In genomic region chr20:35657271-35657670, GRCh38 we compare ENCODE assay signal across 15 cellular contexts. TPM values are rescaled to one million over a fixed set of nuclear protein-coding genes. Genes with fewer than 3 reads are reported as not detected.
DNase-seq lines count a peak whose midpoint lies in the region; TF ChIP-seq lines count a peak whose summit lies in the region.
"Had no signal": no experiment of that assay in that cellular context is flagged by ENCODE, and none has a peak within 500 bp of the region (broad histone marks: within the 10 kb centered on the region; RNA-seq: fewer than 3 reads in every experiment).

No MANE protein-coding gene starts in this region.

- H3K27ac Mint-ChIP-seq in activated CD4-positive, alpha-beta T cell treated with anti-CD3 and anti-CD28 coated beads, Interleukin-2, amount 10 ng/mL, durations not matched to agents 24 days and 14 days: peak overlapping the region; percentile 70
- H3K27ac Mint-ChIP-seq in chondrocyte (ENCODE audit: unreplicated experiment) (peak overlapping the region; percentile 3), osteocyte (ENCODE audit: unreplicated experiment) (peak overlapping the region; percentile 28)
- H3K27ac Mint-ChIP-seq: dendritic cell treated with granulocyte-macrophage colony-stimulating factor and Interleukin-4, amounts not matched to agents 40 ng/mL and 50 ng/mL, for 4 days had no signal

- H3K4me3 Mint-ChIP-seq in activated CD4-positive, alpha-beta T cell treated with anti-CD3 and anti-CD28 coated beads, Interleukin-2, amount 10 ng/mL, durations not matched to agents 24 days and 14 days: peak overlapping the region; percentile 58
- H3K4me3 Mint-ChIP-seq in chondrocyte (ENCODE audit: unreplicated experiment) (no peak overlapping the region), osteocyte (ENCODE audit: unreplicated experiment) (no peak overlapping the region)
- H3K4me3 Mint-ChIP-seq: dendritic cell treated with granulocyte-macrophage colony-stimulating factor and Interleukin-4, amounts not matched to agents 40 ng/mL and 50 ng/mL, for 4 days had no signal

- H3K9me3 Mint-ChIP-seq in activated CD4-positive, alpha-beta T cell treated with anti-CD3 and anti-CD28 coated beads, Interleukin-2, amount 10 ng/mL, durations not matched to agents 24 days and 14 days: no peaks in the 10 kb centered on the region
- H3K9me3 Mint-ChIP-seq in chondrocyte (ENCODE audit: low read depth) (no peaks in the 10 kb centered on the region), osteocyte (ENCODE audit: unreplicated experiment) (no peaks in the 10 kb centered on the region)
- H3K9me3 Mint-ChIP-seq: dendritic cell treated with granulocyte-macrophage colony-stimulating factor and Interleukin-4, amounts not matched to agents 40 ng/mL and 50 ng/mL, for 4 days had no signal

- no peaks in the 10 kb centered on the region for H3K27me3 ChIP-seq in uterus
- H3K27me3 ChIP-seq: suprapubic skin had no signal

- no peak for DNase-seq in activated CD4-positive, alpha-beta T cell treated with anti-CD3 and anti-CD28 coated beads, Interleukin-2, amount 10 ng/mL, durations not matched to agents 24 days and 14 days
- DNase-seq in activated CD4-positive, alpha-beta T cell treated with anti-CD3 and anti-CD28 coated beads, Interleukin-2, amount 50 U/mL, for 1 hour: no peak
- DNase-seq in NB4 (ENCODE audit: low read depth): no peak
- no peak for DNase-seq in chondrocyte (ENCODE audit: low spot score)
- no peak for DNase-seq in osteocyte (ENCODE audit: extremely low spot score, unreplicated experiment)
- no peak for DNase-seq in NCI-H2171 treated with DMSO at 0.1 percent for 48 hours (lab: John Stamatoyannopoulos, UW)
- DNase-seq in uterus: no peak
- no peak for DNase-seq in ecto neural progenitor cell (ENCODE audit: low spot score)
- DNase-seq: activated CD8-positive, alpha-beta memory T cell treated with anti-CD3 and anti-CD28 coated beads, Interleukin-2, amount 50 U/mL, for 48 hours; Calu3; hippocampal formation; NCI-H1436 treated with DMSO at 0.1 percent for 48 hours; NCI-H524 had no signal

- H3K9me3 ChIP-seq in uterus: no peaks in the 10 kb centered on the region
- H3K9me3 ChIP-seq: suprapubic skin had no signal

- no peaks in the 10 kb centered on the region for H3K27me3 Mint-ChIP-seq in activated CD4-positive, alpha-beta T cell treated with anti-CD3 and anti-CD28 coated beads, Interleukin-2, amount 10 ng/mL, durations not matched to agents 24 days and 14 days
- H3K27me3 Mint-ChIP-seq in chondrocyte (ENCODE audit: low read depth) (no peaks in the 10 kb centered on the region), osteocyte (ENCODE audit: unreplicated experiment) (no peaks in the 10 kb centered on the region)
- H3K27me3 Mint-ChIP-seq: dendritic cell treated with granulocyte-macrophage colony-stimulating factor and Interleukin-4, amounts not matched to agents 40 ng/mL and 50 ng/mL, for 4 days had no signal

- H3K27ac ChIP-seq in uterus: no peak overlapping the region
- H3K27ac ChIP-seq: suprapubic skin had no signal

- H3K4me1 ChIP-seq in uterus: peaks cover 0 to 6% of the 10 kb centered on the region in 2 donors

- H3K36me3 ChIP-seq in uterus: no peaks in the 10 kb centered on the region

- TF ChIP-seq POLR2A in NB4 (IDR thresholded peaks at IDR 0.05; ENCODE audit: extremely low read depth, insufficient read length): no peak
- TF ChIP-seq POLR2A in uterus (IDR thresholded peaks at IDR 0.05): no peak

- TF ChIP-seq CTCF in NB4 (IDR thresholded peaks at IDR 0.05; ENCODE audit: low read depth, low read length) (no peak), chondrocyte (IDR thresholded peaks at IDR 0.05) (no peak), osteocyte (IDR thresholded peaks at IDR 0.05) (no peak), uterus (IDR thresholded peaks at IDR 0.05) (no peak)

- H3K4me3 ChIP-seq in NB4 (ENCODE audit: low read depth, low read length): peak overlapping the region; percentile 13
- no peak overlapping the region for H3K4me3 ChIP-seq in uterus
- H3K4me3 ChIP-seq: suprapubic skin had no signal

- intact Hi-C loops in activated CD4-positive, alpha-beta T cell treated with anti-CD3 and anti-CD28 coated beads, Interleukin-2, amount 10 ng/mL, durations not matched to agents 24 days and 14 days (cut with micrococcal nuclease): no loop called here
- intact Hi-C loops in uterus (cut with DNase I; ENCODE audit: low total_unique reads): no loop called here

- peaks cover 35% of the 10 kb centered on the region for H3K36me3 Mint-ChIP-seq in activated CD4-positive, alpha-beta T cell treated with anti-CD3 and anti-CD28 coated beads, Interleukin-2, amount 10 ng/mL, durations not matched to agents 24 days and 14 days (ENCODE audit: low read depth)
- H3K36me3 Mint-ChIP-seq in chondrocyte (ENCODE audit: low read depth) (no peaks in the 10 kb centered on the region), osteocyte (ENCODE audit: unreplicated experiment) (peaks cover 1% of the 10 kb centered on the region)

- H3K4me1 Mint-ChIP-seq in activated CD4-positive, alpha-beta T cell treated with anti-CD3 and anti-CD28 coated beads, Interleukin-2, amount 10 ng/mL, durations not matched to agents 24 days and 14 days: peaks cover 42% of the 10 kb centered on the region
- H3K4me1 Mint-ChIP-seq in chondrocyte (ENCODE audit: low read depth) (peaks cover 41% of the 10 kb centered on the region), osteocyte (ENCODE audit: unreplicated experiment) (peaks cover 46% of the 10 kb centered on the region)

RNA-seq across cellular contexts. Expression of gene CPNE1, which starts 7.4 kb away (rescaled TPM):
- total RNA-seq in activated CD4-positive, alpha-beta T cell treated with anti-CD3 and anti-CD28 coated beads, Interleukin-2, amount 10 ng/mL, durations not matched to agents 24 days and 14 days: 317 and 318 TPM in 2 replicates
- total RNA-seq in chondrocyte (127 to 142 TPM (median 142 TPM) in 3 replicates), osteocyte (164 and 180 TPM in 2 replicates), uterus (100 to 1,000 TPM in 3 of 4 donors, 10 to 100 TPM in 1; 86.8 to 295 (median 142) TPM)

RNA-seq across cellular contexts. Expression of gene RBM12, which starts 7.4 kb away (rescaled TPM):
- 148 and 151 TPM in 2 replicates for total RNA-seq in activated CD4-positive, alpha-beta T cell treated with anti-CD3 and anti-CD28 coated beads, Interleukin-2, amount 10 ng/mL, durations not matched to agents 24 days and 14 days
- total RNA-seq in chondrocyte (59.0 to 66.5 TPM (median 63.8 TPM) in 3 replicates), osteocyte (85.5 and 97.3 TPM in 2 replicates), uterus (100 to 1,000 TPM in 1 of 4 donors, 10 to 100 TPM in 2, 1 to 10 TPM in 1; 9.5 to 105 (median 54.4) TPM)

RNA-seq across cellular contexts. Expression of gene SPAG4, which starts 41.6 kb away (rescaled TPM):
- total RNA-seq in activated CD4-positive, alpha-beta T cell treated with anti-CD3 and anti-CD28 coated beads, Interleukin-2, amount 10 ng/mL, durations not matched to agents 24 days and 14 days: 3.5 and 5.2 TPM in 2 replicates
- total RNA-seq in chondrocyte (1.9 to 8.8 TPM (median 8.6 TPM) in 3 replicates), osteocyte (1.8 and 1.9 TPM in 2 replicates), uterus (1 to 10 TPM in 2 of 4 donors, not detected in 2; 2.1 to 8.4 TPM)

RNA-seq across cellular contexts. Expression of gene NFS1, which starts 41.9 kb away (rescaled TPM):
- total RNA-seq in activated CD4-positive, alpha-beta T cell treated with anti-CD3 and anti-CD28 coated beads, Interleukin-2, amount 10 ng/mL, durations not matched to agents 24 days and 14 days: 41.3 and 42.8 TPM in 2 replicates
- total RNA-seq in chondrocyte (26.8 to 29.3 TPM (median 27.8 TPM) in 3 replicates), osteocyte (26.0 and 29.4 TPM in 2 replicates), uterus (10 to 100 TPM in 3 of 4 donors, 1 to 10 TPM in 1; 9.1 to 35.4 (median 20.4) TPM)

RNA-seq across cellular contexts. Expression of gene ROMO1, which starts 41.9 kb away (rescaled TPM):
- total RNA-seq in activated CD4-positive, alpha-beta T cell treated with anti-CD3 and anti-CD28 coated beads, Interleukin-2, amount 10 ng/mL, durations not matched to agents 24 days and 14 days: 82.3 and 94.9 TPM in 2 replicates
- 123 to 128 TPM (median 128 TPM) in 3 replicates for total RNA-seq in chondrocyte
- total RNA-seq in osteocyte: 110 and 116 TPM in 2 replicates
- total RNA-seq in uterus: 100 to 1,000 TPM in 2 of 4 donors, 10 to 100 TPM in 2; 69.3 to 492 (median 171) TPM

Comparison
In these comparisons a context has a peak if more than half of its experiments do, and no peak if none do; other contexts are left out.
1. H3K27ac Mint-ChIP-seq: peak in every context shown above with its lines; median percentile 70 in activated CD4-positive, alpha-beta T cell treated with anti-CD3 and anti-CD28 coated beads, Interleukin-2, amount 10 ng/mL, durations not matched to agents 24 days and 14 days; 28 in osteocyte; 3 in chondrocyte.